Comparison of ENCODE assay signal across 1 cellular context in genomic region chr13:99087130-99087953, GRCh38.
A peak's percentile ranks its signal among the peaks of the same experiment; 100 is the strongest.
TF ChIP-seq lines count a peak whose summit lies in the region.

No MANE protein-coding gene starts in this region.

TF ChIP-seq in K562, 482 proteins besides CTCF, POLR2A, EP300 and RAD21 (continued from another document and continues in another):
- TF ChIP-seq E2F8 (IDR thresholded peaks at IDR 0.05; ENCODE audit: low read depth, partially characterized antibody) (no peak), MNT (conservative IDR thresholded peaks at IDR 0.05) (peak in 1 of 2 experiments; percentile 51; a peak in 1 of 4 replicates), TBP (optimal IDR thresholded peaks at IDR 0.05; ENCODE audit: low read depth, low read length) (peak; percentile 47), CEBPG (CRISPR knock-in tag; IDR thresholded peaks at IDR 0.05) (no peak), CEBPG (tag; conservative IDR thresholded peaks at IDR 0.05 in 1 of 2, IDR thresholded peaks at IDR 0.05 in 1 of 2) (no peak), ZBTB11 (CRISPR knock-in tag; IDR thresholded peaks at IDR 0.05) (no peak), PML (IDR thresholded peaks at IDR 0.05; ENCODE audit: low read length) (peak; percentile 25; the same call in 1 of the 2 replicates), ARNT (IDR thresholded peaks at IDR 0.05) (no peak), ATF2 (CRISPR knock-in tag; IDR thresholded peaks at IDR 0.05) (no peak), ARID1B (IDR thresholded peaks at IDR 0.05) (peak; percentile 10; the same call in 1 of the 2 replicates), ZNF311 (CRISPR knock-in tag; IDR thresholded peaks at IDR 0.05) (no peak), ZNF407 (IDR thresholded peaks at IDR 0.05; ENCODE audit: low read depth) (no peak), MCM7 (IDR thresholded peaks at IDR 0.05) (no peak), MEIS2 (IDR thresholded peaks at IDR 0.05; ENCODE audit: partially characterized antibody) (peak; percentile 66), TRIM25 (IDR thresholded peaks at IDR 0.05; ENCODE audit: borderline replicate concordance) (no peak), KLF13 (tag; IDR thresholded peaks at IDR 0.05; ENCODE audit: borderline replicate concordance, low read depth) (no peak), SIN3A (IDR thresholded peaks at IDR 0.05; ENCODE audit: borderline replicate concordance in 2 of 2, control insufficient read depth in 1 of 2, low read depth in 2 of 2, low read length in 2 of 2) (0 out of 4 replicates have a peak, but pooled peaks have one; percentile 27 to 37), KDM5B (IDR thresholded peaks at IDR 0.05; ENCODE audit: insufficient replicate concordance, low read depth, low read length) (peak; percentile 47), KLF1 (tag; IDR thresholded peaks at IDR 0.05) (no peak), MAX (CRISPR knock-in tag; IDR thresholded peaks at IDR 0.05) (no peak), C11orf30 (IDR thresholded peaks at IDR 0.05; ENCODE audit: low read depth) (no peak), SMAD3 (CRISPR knock-in tag; conservative IDR thresholded peaks at IDR 0.05) (no peak), SAFB2 (IDR thresholded peaks at IDR 0.05; ENCODE audit: borderline replicate concordance, low read depth, low read length, severe bottlenecking) (no peak), ZKSCAN3 (CRISPR knock-in tag; IDR thresholded peaks at IDR 0.05) (no peak), HMGN3 (IDR thresholded peaks at IDR 0.05; ENCODE audit: borderline replicate concordance, extremely low read depth, insufficient read length, low read depth, low read length) (peak; percentile 25), KLF6 (CRISPR knock-in tag; IDR thresholded peaks at IDR 0.05; ENCODE audit: borderline replicate concordance) (no peak), ILF3 (IDR thresholded peaks at IDR 0.05; ENCODE audit: borderline replicate concordance) (no peak), ZBTB17 (CRISPR knock-in tag; IDR thresholded peaks at IDR 0.05) (no peak), ZNF263 (CRISPR knock-in tag; IDR thresholded peaks at IDR 0.05; ENCODE audit: borderline replicate concordance) (peak; percentile 42; the same call in 1 of the 2 replicates), ZBTB49 (CRISPR knock-in tag; IDR thresholded peaks at IDR 0.05; ENCODE audit: borderline replicate concordance) (no peak), DNMT1 (IDR thresholded peaks at IDR 0.05) (no peak), EHMT2 (IDR thresholded peaks at IDR 0.05) (no peak), ZNF444 (CRISPR knock-in tag; IDR thresholded peaks at IDR 0.05) (no peak), MLLT1 (IDR thresholded peaks at IDR 0.05) (no peak)
